In genomic region chr20:47956261-47956995, GRCh38 we compare ENCODE assay signal across 24 cellular contexts.
DNase-seq lines count a peak whose midpoint lies in the region; ATAC-seq, FAIRE-seq and TF ChIP-seq lines count a peak whose summit lies in the region.
"Had no signal": no experiment of that assay in that cellular context is flagged by ENCODE, and none has a peak within 500 bp of the region (broad histone marks: within the 10 kb centered on the region; RNA-seq: fewer than 3 reads in every experiment).

No MANE protein-coding gene starts in this region.

- TF ChIP-seq CTCF in H1 (IDR thresholded peaks at IDR 0.05; ENCODE audit: control extremely low read depth in 1 of 3, insufficient read depth in 1 of 3, low read depth in 1 of 3, low read length in 3 of 3) = no peak

- no peak overlapping the region for H4K91ac ChIP-seq in H1 (replicated peaks; ENCODE audit: insufficient read length, low read length)

- H2AK5ac ChIP-seq in H1 (ENCODE audit: low read depth, low read length) (no peak overlapping the region), mesendoderm (ENCODE audit: low read length) (no peak overlapping the region)

- H3K9ac ChIP-seq in H1 (replicated peaks in 1 of 4; ENCODE audit: extremely low read depth in 1 of 4, low read depth in 3 of 4, low read length in 3 of 4) (no peak overlapping the region), mesendoderm (ENCODE audit: low read length) (no peak overlapping the region)

- no peak for FAIRE-seq in H1 (lab: Jason Lieb, UNC)
- FAIRE-seq: H54 had no signal

- no peaks in the 10 kb centered on the region; a peak in 1 of 7 replicates for H3K4me1 ChIP-seq in H1 (replicated peaks in 1 of 4; ENCODE audit: control insufficient read depth in 3 of 4, insufficient read depth in 4 of 4, low read length in 3 of 4)
- H3K4me1 ChIP-seq in mesendoderm (ENCODE audit: control insufficient read depth, low read depth, low read length) = no peaks in the 10 kb centered on the region
- H3K4me1 ChIP-seq: gastrocnemius medialis had no signal

- no peak overlapping the region for H3K4me3 ChIP-seq in H1 (ENCODE audit: extremely low read depth in 1 of 4, insufficient read depth in 2 of 4, low read depth in 3 of 4, low read length in 4 of 4)
- H3K4me3 ChIP-seq in mesendoderm (ENCODE audit: low read length) = no peak overlapping the region
- H3K4me3 ChIP-seq: gastrocnemius medialis, testis had no signal

- H3K36me3 ChIP-seq in H1 (ENCODE audit: control insufficient read depth in 2 of 4, insufficient read depth in 4 of 4, low read length in 3 of 4) = no peaks in the 10 kb centered on the region
- H3K36me3 ChIP-seq in mesendoderm (ENCODE audit: control insufficient read depth, insufficient read depth, low read length) = no peaks in the 10 kb centered on the region
- H3K36me3 ChIP-seq: gastrocnemius medialis had no signal

- POLR2A ChIA-PET in H1 (lab: Charles Lee; ENCODE audit: partially characterized antibody) = no interaction called here

- no peak overlapping the region for H3K4ac ChIP-seq in H1 (replicated peaks; ENCODE audit: insufficient read length, low read depth, low read length)
- H3K4ac ChIP-seq in mesendoderm (ENCODE audit: low read depth, low read length) = no peak overlapping the region

- no peak overlapping the region for H2BK5ac ChIP-seq in H1 (ENCODE audit: low read depth, low read length)
- no peak overlapping the region for H2BK5ac ChIP-seq in mesendoderm (ENCODE audit: low read length)

- H4K8ac ChIP-seq in H1 (ENCODE audit: extremely low read depth, insufficient read depth, low read length) (0 out of 2 replicates have a peak overlapping the region, but pooled peaks have one; percentile 5), mesendoderm (ENCODE audit: low read depth, low read length) (no peak overlapping the region)

- H3K9me3 ChIP-seq in H1 (ENCODE audit: insufficient read depth in 2 of 2, low read depth in 1 of 2, low read length in 1 of 2) = no peaks in the 10 kb centered on the region
- H3K9me3 ChIP-seq: gastrocnemius medialis, testis had no signal

- no peaks in the 10 kb centered on the region for H4K20me1 ChIP-seq in H1 (replicated peaks in 1 of 2; ENCODE audit: control insufficient read depth in 1 of 2, insufficient read depth in 2 of 2, low read length in 2 of 2)

- H3K56ac ChIP-seq in H1 (replicated peaks; ENCODE audit: insufficient read length, low read depth, low read length) (no peak overlapping the region), mesendoderm (ENCODE audit: low read length) (peak overlapping the region; percentile 15)

- H2BK15ac ChIP-seq in H1 (ENCODE audit: low read length) = 0 out of 2 replicates have a peak overlapping the region, but pooled peaks have one; percentile 46
- H2BK15ac ChIP-seq in mesendoderm (replicated peaks; ENCODE audit: low read depth) = no peak overlapping the region

- peak overlapping the region; percentile 75; the same call in 1 of the 2 replicates for H2AFZ ChIP-seq in H1 (ENCODE audit: low read length)

- CTCF ChIA-PET in H1 (lab: Charles Lee; ENCODE audit: partially characterized antibody) = interaction anchor here (1.0 to 1.5 kb wide), 5 partner anchors 12 to 234 kb away, joined by 3 to 4 read pairs (median 3); no protein-coding TSS in a partner anchor

- WGBS in H1 (ENCODE audit: extremely low coverage in 1 of 2, insufficient coverage in 1 of 2, insufficient read length in 1 of 2, insufficient replicate concordance in 2 of 2, low coverage in 1 of 2, low lambda C conversion rate in 2 of 2, missing lambda C conversion rate in 1 of 2), 2 experiments = 83% methylated on average over 16 of the region's 19 CpGs; no CpG with 5 or more reads in 1 of the 2 experiments
- no CpG with 5 or more reads among the region's 19 CpGs for WGBS in mesendoderm (ENCODE audit: extremely low coverage, insufficient coverage, low lambda C conversion rate)

- H3K23ac ChIP-seq in H1 (ENCODE audit: insufficient read length) = no peak overlapping the region
- H3K23ac ChIP-seq in mesendoderm (ENCODE audit: low read length) = no peak overlapping the region

- TF ChIP-seq POLR2A in H1 (IDR thresholded peaks at IDR 0.05; ENCODE audit: control extremely low read depth in 1 of 2, low read depth in 2 of 2, low read length in 2 of 2) = no peak

- H4K5ac ChIP-seq in H1 (ENCODE audit: insufficient read length, low read depth, low read length) (no peak overlapping the region), mesendoderm (ENCODE audit: low read length) (no peak overlapping the region)

- no peaks in the 10 kb centered on the region for H3K23me2 ChIP-seq in H1 (ENCODE audit: low read depth, low read length)

- ATAC-seq in GM19455 (IDR thresholded peaks at IDR 0.05; ENCODE audit: unreplicated experiment) = no peak
- ATAC-seq: activated CD8-positive, alpha-beta T cell treated with anti-CD3 and anti-CD28 coated beads for 36 hours; gastrocnemius medialis; stimulated activated effector memory CD8-positive, alpha-beta T cell treated with anti-CD3 and anti-CD28 coated beads, Interleukin-12 subunit alpha, Interleukin-12 subunit beta, amount 100 ng/mL, for 72 hours had no signal

- H3K18ac ChIP-seq in H1 (ENCODE audit: extremely low read depth, low read length) = no peak overlapping the region
- H3K18ac ChIP-seq in mesendoderm (ENCODE audit: low read length) = no peak overlapping the region

- no peak for TF ChIP-seq EP300 in H1 (IDR thresholded peaks at IDR 0.05; ENCODE audit: borderline replicate concordance in 1 of 2, low read depth in 2 of 2, low read length in 2 of 2)

- H3K27ac ChIP-seq in H1 (ENCODE audit: low read depth, low read length) = no peak overlapping the region
- no peak overlapping the region for H3K27ac ChIP-seq in mesendoderm (ENCODE audit: low read depth, low read length)
- H3K27ac ChIP-seq: gastrocnemius medialis, testis had no signal

- no peak overlapping the region for H3K4me2 ChIP-seq in H1 (ENCODE audit: insufficient read depth in 1 of 2, low read depth in 2 of 2, low read length in 2 of 2)
- no peak overlapping the region for H3K4me2 ChIP-seq in mesendoderm (ENCODE audit: low read length)

- H2BK12ac ChIP-seq in H1 (ENCODE audit: low read depth, low read length) = no peak overlapping the region

- no peak overlapping the region for H2BK20ac ChIP-seq in H1 (ENCODE audit: low read length)

- TF ChIP-seq RAD21 in H1 (IDR thresholded peaks at IDR 0.05 in 1 of 2, conservative IDR thresholded peaks at IDR 0.05 in 1 of 2; ENCODE audit: low read depth in 2 of 2, low read length in 2 of 2) = no peak

- H2BK120ac ChIP-seq in H1 (replicated peaks; ENCODE audit: low read depth, low read length) (no peak overlapping the region), mesendoderm (ENCODE audit: low read depth, low read length) (no peak overlapping the region)

- H3K79me1 ChIP-seq in H1 (ENCODE audit: low read depth, low read length) = no peaks in the 10 kb centered on the region
- H3K79me1 ChIP-seq in mesendoderm (ENCODE audit: low read length) = no peaks in the 10 kb centered on the region

- no peak overlapping the region for H3K14ac ChIP-seq in H1 (ENCODE audit: insufficient read length)

- H3K27me3 ChIP-seq in H1 (replicated peaks in 1 of 4; ENCODE audit: control insufficient read depth in 3 of 4, extremely low read depth in 1 of 4, insufficient read depth in 3 of 4, low read length in 3 of 4) (no peaks in the 10 kb centered on the region), mesendoderm (ENCODE audit: insufficient read depth, low read length, poor library complexity) (no peaks in the 10 kb centered on the region)
- H3K27me3 ChIP-seq: testis had no signal

- peak; percentile 36 for DNase-seq in A172 (ENCODE audit: low spot score)
- peak; percentile 0 for DNase-seq in NCI-H524 treated with DMSO at 0.1 percent for 48 hours (lab: John Stamatoyannopoulos, UW)
- no peak for DNase-seq in H1 (ENCODE audit: low read depth in 1 of 2, low spot score in 2 of 2)
- DNase-seq in mesendoderm = no peak
- no peak for DNase-seq in DMS79 (lab: John Stamatoyannopoulos, UW)
- no peak for DNase-seq in activated CD4-positive, alpha-beta T cell treated with anti-CD3 and anti-CD28 coated beads for 48 hours
- no peak for DNase-seq in AG20443 (ENCODE audit: low spot score)
- DNase-seq: activated B cell treated with CpG ODN at 0.5 μM for 24 hours; activated CD8-positive, alpha-beta T cell treated with anti-CD3 and anti-CD28 coated beads for 36 hours; activated gamma-delta T cell treated with Interleukin-2 at 50 U/mL for 16 hours; CD4-positive, alpha-beta memory T cell; central memory CD4-positive, alpha-beta T cell; DMS53; gastrocnemius medialis; KBM-7; kidney glomerular epithelial cell; MV-4-11; NCI-H1694; NCI-H774; T-helper 9 cell; testis had no signal

- H3K79me2 ChIP-seq in H1 (ENCODE audit: control insufficient read depth in 1 of 2, insufficient read depth in 2 of 2, low read length in 2 of 2) (no peaks in the 10 kb centered on the region), mesendoderm (ENCODE audit: control insufficient read depth, insufficient read depth, low read length) (no peaks in the 10 kb centered on the region)

TF ChIP-seq in H1, 55 proteins besides CTCF, POLR2A, EP300 and RAD21:
- no peak for TF ChIP-seq USF2 (IDR thresholded peaks at IDR 0.05; ENCODE audit: low read length)
- no peak for TF ChIP-seq CTBP2 (IDR thresholded peaks at IDR 0.05; ENCODE audit: borderline replicate concordance, insufficient read depth, insufficient read length, low read length)
- TF ChIP-seq ZNF274 (IDR thresholded peaks at IDR 0.05; ENCODE audit: borderline replicate concordance, extremely low read depth, low read length) = no peak
- TF ChIP-seq SIN3A (conservative IDR thresholded peaks at IDR 0.05 in 1 of 2, IDR thresholded peaks at IDR 0.05 in 1 of 2; ENCODE audit: low read depth in 1 of 2, low read length in 2 of 2) = no peak
- no peak for TF ChIP-seq NANOG (IDR thresholded peaks at IDR 0.05; ENCODE audit: insufficient read depth, low read depth, low read length, poor library complexity, severe bottlenecking)
- TF ChIP-seq E2F6 (IDR thresholded peaks at IDR 0.05) = 0 out of 2 replicates have a peak, but pooled peaks have one; percentile 18
- no peak for TF ChIP-seq GABPA (IDR thresholded peaks at IDR 0.05; ENCODE audit: borderline replicate concordance, insufficient read depth, low read length)
TF ChIP-seq in H1: peak in this region for 1.

Comparison
In these comparisons a context has a peak if more than half of its experiments do, and no peak if none do; other contexts are left out.
1. DNase-seq: peak in A172 (single experiment) and NCI-H524 treated with DMSO at 0.1 percent for 48 hours (single experiment); none in H1 (0 of 2), mesendoderm (single experiment), DMS79 (single experiment), activated CD4-positive, alpha-beta T cell treated with anti-CD3 and anti-CD28 coated beads for 48 hours (single experiment) and AG20443 (single experiment).